ENCODE assay signal across 1 cellular context in the genomic region with DNA sequence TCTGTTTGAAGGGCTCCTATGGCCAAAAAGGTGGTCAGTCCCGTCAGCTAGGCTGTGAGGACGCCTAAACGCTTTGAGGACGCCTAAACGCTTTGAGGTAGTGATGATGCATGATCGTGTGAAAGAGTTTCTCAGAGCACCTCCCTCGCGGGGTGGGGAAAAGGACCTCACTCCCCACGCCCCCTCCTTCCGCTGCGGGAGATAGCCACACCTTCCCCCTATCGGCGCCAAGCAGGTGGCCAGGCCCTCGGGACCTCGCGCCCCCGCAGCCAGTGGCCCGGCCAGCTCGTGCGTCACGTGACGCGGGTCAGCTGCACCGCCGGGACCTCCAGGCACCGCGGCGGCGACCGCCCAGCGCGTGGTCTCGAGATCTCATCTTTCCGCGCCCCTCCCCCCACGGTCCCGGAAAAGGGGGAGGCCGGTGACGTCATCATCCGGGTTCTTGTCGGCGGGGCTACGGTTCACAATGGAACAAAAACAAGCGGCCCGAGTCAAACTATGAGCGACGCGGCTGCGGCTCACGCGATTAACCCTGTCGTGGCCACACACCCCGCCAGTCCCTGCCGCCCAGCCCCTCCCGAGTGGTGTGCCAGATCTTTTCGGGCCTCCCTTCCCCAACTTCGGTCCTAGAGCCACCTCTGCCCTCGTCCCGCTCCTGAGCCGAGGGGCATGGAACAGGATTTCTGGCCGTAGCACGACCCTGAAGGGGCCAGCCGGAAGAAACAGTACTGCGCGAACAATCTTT.
TF ChIP-seq lines count a peak whose summit lies in the region.

No MANE protein-coding gene starts in this region.

TF ChIP-seq in K562, 482 proteins besides CTCF, POLR2A, EP300 and RAD21 (continued from another document and continues in another):
- TF ChIP-seq E2F4 (CRISPR knock-in tag; IDR thresholded peaks at IDR 0.05; ENCODE audit: low read depth) (peak; percentile 49; the same call in 1 of the 2 replicates), NR0B1 (IDR thresholded peaks at IDR 0.05; ENCODE audit: partially characterized antibody) (no peak), MED1 (CRISPR knock-in tag; IDR thresholded peaks at IDR 0.05; ENCODE audit: borderline replicate concordance) (no peak), E2F3 (CRISPR knock-in tag; IDR thresholded peaks at IDR 0.05) (no peak; the same call in 1 of the 2 replicates), HES1 (IDR thresholded peaks at IDR 0.05; ENCODE audit: low read depth) (peak; percentile 99), HEY1 (CRISPR knock-in tag; IDR thresholded peaks at IDR 0.05; ENCODE audit: borderline replicate concordance) (no peak), RUNX1 (IDR thresholded peaks at IDR 0.05; ENCODE audit: low read depth) (0 out of 2 replicates have a peak, but pooled peaks have one; percentile 24), CEBPZ (IDR thresholded peaks at IDR 0.05; ENCODE audit: borderline replicate concordance, low read depth, low read length) (no peak), SRF (CRISPR knock-in tag; IDR thresholded peaks at IDR 0.05) (0 out of 4 replicates have a peak, but pooled peaks of 1 of the 2 experiments have one; percentile 40), BCOR (IDR thresholded peaks at IDR 0.05) (0 out of 2 replicates have a peak, but pooled peaks have one; percentile 27), ZNF3 (CRISPR knock-in tag; IDR thresholded peaks at IDR 0.05) (no peak), ZNF589 (CRISPR knock-in tag; IDR thresholded peaks at IDR 0.05; ENCODE audit: low read depth) (peak; percentile 94; the same call in 1 of the 2 replicates), MYC (IDR thresholded peaks at IDR 0.05; ENCODE audit: low read depth, low read length) (peak; percentile 85), MYC (CRISPR knock-in tag; IDR thresholded peaks at IDR 0.05; ENCODE audit: borderline replicate concordance, low read depth) (no peak), ZZZ3 (IDR thresholded peaks at IDR 0.05) (no peak), ARID1B (IDR thresholded peaks at IDR 0.05) (peak; percentile 89), ZNF57 (CRISPR knock-in tag; IDR thresholded peaks at IDR 0.05) (0 out of 2 replicates have a peak, but pooled peaks have one; percentile 5), CBX3 (IDR thresholded peaks at IDR 0.05; ENCODE audit: borderline replicate concordance in 1 of 2, low read length in 2 of 2) (no peak; a peak in 1 of 3 replicates), SAFB2 (IDR thresholded peaks at IDR 0.05; ENCODE audit: borderline replicate concordance, low read depth, low read length, severe bottlenecking) (no peak), RNF2 (IDR thresholded peaks at IDR 0.05) (peak; percentile 93), THRAP3 (IDR thresholded peaks at IDR 0.05; ENCODE audit: borderline replicate concordance) (no peak), KLF6 (CRISPR knock-in tag; IDR thresholded peaks at IDR 0.05; ENCODE audit: borderline replicate concordance) (no peak), ZNF583 (CRISPR knock-in tag; IDR thresholded peaks at IDR 0.05) (0 out of 2 replicates have a peak, but pooled peaks have one; percentile 43), CSDE1 (IDR thresholded peaks at IDR 0.05) (peak in 1 of 2 experiments; percentile 57; a peak in 1 of 4 replicates), PTRF (tag; IDR thresholded peaks at IDR 0.05) (no peak), MTA1 (IDR thresholded peaks at IDR 0.05; ENCODE audit: borderline replicate concordance) (peak; percentile 83), ETV6 (IDR thresholded peaks at IDR 0.05; ENCODE audit: borderline replicate concordance in 1 of 2, low read depth in 2 of 2, low read length in 1 of 2) (peak in 1 of 2 experiments; percentile 51; a peak in 1 of 4 replicates), ETV6 (CRISPR knock-in tag; IDR thresholded peaks at IDR 0.05; ENCODE audit: borderline replicate concordance) (no peak), NR2F6 (CRISPR knock-in tag; IDR thresholded peaks at IDR 0.05) (no peak)
- TF ChIP-seq, protein P1, sequence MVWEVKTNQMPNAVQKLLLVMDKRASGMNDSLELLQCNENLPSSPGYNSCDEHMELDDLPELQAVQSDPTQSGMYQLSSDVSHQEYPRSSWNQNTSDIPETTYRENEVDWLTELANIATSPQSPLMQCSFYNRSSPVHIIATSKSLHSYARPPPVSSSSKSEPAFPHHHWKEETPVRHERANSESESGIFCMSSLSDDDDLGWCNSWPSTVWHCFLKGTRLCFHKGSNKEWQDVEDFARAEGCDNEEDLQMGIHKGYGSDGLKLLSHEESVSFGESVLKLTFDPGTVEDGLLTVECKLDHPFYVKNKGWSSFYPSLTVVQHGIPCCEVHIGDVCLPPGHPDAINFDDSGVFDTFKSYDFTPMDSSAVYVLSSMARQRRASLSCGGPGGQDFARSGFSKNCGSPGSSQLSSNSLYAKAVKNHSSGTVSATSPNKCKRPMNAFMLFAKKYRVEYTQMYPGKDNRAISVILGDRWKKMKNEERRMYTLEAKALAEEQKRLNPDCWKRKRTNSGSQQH (CRISPR knock-in tag; IDR thresholded peaks at IDR 0.05): no peak
- TF ChIP-seq, protein P2, sequence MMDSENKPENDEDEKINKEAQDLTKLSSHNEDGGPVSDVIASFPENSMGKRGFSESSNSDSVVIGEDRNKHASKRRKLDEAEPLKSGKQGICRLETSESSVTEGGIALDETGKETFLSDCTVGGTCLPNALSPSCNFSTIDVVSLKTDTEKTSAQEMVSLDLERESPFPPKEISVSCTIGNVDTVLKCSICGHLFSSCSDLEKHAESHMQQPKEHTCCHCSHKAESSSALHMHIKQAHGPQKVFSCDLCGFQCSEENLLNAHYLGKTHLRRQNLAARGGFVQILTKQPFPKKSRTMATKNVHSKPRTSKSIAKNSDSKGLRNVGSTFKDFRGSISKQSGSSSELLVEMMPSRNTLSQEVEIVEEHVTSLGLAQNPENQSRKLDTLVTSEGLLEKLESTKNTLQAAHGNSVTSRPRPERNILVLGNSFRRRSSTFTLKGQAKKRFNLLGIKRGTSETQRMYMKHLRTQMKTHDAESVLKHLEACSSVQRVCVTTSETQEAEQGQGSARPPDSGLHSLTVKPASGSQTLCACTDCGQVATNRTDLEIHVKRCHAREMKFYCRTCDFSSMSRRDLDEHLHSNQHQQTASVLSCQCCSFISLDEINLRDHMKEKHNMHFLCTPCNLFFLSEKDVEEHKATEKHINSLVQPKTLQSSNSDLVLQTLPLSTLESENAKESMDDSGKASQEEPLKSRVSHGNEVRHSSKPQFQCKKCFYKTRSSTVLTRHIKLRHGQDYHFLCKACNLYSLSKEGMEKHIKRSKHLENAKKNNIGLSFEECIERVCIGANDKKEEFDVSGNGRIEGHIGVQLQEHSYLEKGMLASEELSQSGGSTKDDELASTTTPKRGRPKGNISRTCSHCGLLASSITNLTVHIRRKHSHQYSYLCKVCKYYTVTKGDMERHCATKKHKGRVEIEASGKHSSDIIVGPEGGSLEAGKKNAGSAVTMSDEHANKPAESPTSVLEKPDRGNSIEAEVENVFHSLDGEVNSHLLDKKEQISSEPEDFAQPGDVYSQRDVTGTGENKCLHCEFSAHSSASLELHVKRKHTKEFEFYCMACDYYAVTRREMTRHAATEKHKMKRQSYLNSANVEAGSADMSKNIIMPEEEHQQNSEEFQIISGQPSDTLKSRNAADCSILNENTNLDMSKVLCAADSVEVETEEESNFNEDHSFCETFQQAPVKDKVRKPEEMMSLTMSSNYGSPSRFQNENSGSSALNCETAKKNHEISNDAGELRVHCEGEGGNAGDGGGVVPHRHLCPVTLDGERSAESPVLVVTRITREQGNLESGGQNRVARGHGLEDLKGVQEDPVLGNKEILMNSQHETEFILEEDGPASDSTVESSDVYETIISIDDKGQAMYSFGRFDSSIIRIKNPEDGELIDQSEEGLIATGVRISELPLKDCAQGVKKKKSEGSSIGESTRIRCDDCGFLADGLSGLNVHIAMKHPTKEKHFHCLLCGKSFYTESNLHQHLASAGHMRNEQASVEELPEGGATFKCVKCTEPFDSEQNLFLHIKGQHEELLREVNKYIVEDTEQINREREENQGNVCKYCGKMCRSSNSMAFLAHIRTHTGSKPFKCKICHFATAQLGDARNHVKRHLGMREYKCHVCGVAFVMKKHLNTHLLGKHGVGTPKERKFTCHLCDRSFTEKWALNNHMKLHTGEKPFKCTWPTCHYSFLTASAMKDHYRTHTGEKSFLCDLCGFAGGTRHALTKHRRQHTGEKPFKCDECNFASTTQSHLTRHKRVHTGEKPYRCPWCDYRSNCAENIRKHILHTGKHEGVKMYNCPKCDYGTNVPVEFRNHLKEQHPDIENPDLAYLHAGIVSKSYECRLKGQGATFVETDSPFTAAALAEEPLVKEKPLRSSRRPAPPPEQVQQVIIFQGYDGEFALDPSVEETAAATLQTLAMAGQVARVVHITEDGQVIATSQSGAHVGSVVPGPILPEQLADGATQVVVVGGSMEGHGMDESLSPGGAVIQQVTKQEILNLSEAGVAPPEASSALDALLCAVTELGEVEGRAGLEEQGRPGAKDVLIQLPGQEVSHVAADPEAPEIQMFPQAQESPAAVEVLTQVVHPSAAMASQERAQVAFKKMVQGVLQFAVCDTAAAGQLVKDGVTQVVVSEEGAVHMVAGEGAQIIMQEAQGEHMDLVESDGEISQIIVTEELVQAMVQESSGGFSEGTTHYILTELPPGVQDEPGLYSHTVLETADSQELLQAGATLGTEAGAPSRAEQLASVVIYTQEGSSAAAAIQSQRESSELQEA (IDR thresholded peaks at IDR 0.05; ENCODE audit: low read depth): peak; percentile 48; the same call in 1 of the 2 replicates
- TF ChIP-seq, protein P3, sequence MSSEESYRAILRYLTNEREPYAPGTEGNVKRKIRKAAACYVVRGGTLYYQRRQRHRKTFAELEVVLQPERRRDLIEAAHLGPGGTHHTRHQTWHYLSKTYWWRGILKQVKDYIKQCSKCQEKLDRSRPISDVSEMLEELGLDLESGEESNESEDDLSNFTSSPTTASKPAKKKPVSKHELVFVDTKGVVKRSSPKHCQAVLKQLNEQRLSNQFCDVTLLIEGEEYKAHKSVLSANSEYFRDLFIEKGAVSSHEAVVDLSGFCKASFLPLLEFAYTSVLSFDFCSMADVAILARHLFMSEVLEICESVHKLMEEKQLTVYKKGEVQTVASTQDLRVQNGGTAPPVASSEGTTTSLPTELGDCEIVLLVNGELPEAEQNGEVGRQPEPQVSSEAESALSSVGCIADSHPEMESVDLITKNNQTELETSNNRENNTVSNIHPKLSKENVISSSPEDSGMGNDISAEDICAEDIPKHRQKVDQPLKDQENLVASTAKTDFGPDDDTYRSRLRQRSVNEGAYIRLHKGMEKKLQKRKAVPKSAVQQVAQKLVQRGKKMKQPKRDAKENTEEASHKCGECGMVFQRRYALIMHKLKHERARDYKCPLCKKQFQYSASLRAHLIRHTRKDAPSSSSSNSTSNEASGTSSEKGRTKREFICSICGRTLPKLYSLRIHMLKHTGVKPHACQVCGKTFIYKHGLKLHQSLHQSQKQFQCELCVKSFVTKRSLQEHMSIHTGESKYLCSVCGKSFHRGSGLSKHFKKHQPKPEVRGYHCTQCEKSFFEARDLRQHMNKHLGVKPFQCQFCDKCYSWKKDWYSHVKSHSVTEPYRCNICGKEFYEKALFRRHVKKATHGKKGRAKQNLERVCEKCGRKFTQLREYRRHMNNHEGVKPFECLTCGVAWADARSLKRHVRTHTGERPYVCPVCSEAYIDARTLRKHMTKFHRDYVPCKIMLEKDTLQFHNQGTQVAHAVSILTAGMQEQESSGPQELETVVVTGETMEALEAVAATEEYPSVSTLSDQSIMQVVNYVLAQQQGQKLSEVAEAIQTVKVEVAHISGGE (CRISPR knock-in tag; IDR thresholded peaks at IDR 0.05): peak in 2 of 3 experiments; percentile 7 to 61; a peak in 2 of 6 replicates
